Comparison of ENCODE assay signal across 38 cellular contexts in genomic region chrX:106281383-106281782, GRCh38.
"Had no signal": no experiment of that assay in that cellular context is flagged by ENCODE, and none has a peak within 500 bp of the region (broad histone marks: within the 10 kb centered on the region; RNA-seq: fewer than 3 reads in every experiment).

No MANE protein-coding gene starts in this region.

- H3K36me3 Mint-ChIP-seq: activated CD4-positive, alpha-beta memory T cell treated with anti-CD3 and anti-CD28 coated beads for 36 hours; activated naive CD4-positive, alpha-beta T cell treated with anti-CD3 and anti-CD28 coated beads, Interleukin-2, amount 50 U/mL, for 72 hours; activated naive CD8-positive, alpha-beta T cell treated with anti-CD3 and anti-CD28 coated beads for 36 hours; brain had no signal

- ATAC-seq: activated CD8-positive, alpha-beta T cell treated with anti-CD3 and anti-CD28 coated beads for 36 hours; activated naive CD4-positive, alpha-beta T cell treated with anti-CD3 and anti-CD28 coated beads, Interleukin-2, amount 50 U/mL, for 72 hours; activated T-cell treated with anti-CD3 and anti-CD28 coated beads, Interleukin-2, amount 50 U/mL, for 4 hours; activated T-cell treated with anti-CD3 and anti-CD28 coated beads, Interleukin-2, amount 50 U/mL, for 72 hours; activated T-helper 17 cell treated with anti-CD3 and anti-CD28 coated beads, Interleukin-2, amount 50 U/mL, for 72 hours had no signal

- H3K27me3 ChIP-seq: cardiac muscle cell had no signal

- FAIRE-seq: bronchial epithelial cell, TTC549 had no signal

- H3K4me3 Mint-ChIP-seq: activated B cell treated with CpG ODN at 0.5 μM for 24 hours; activated CD4-positive, alpha-beta memory T cell treated with anti-CD3 and anti-CD28 coated beads for 36 hours; activated CD4-positive, alpha-beta T cell treated with anti-CD3 and anti-CD28 coated beads, Interleukin-2, amount 10 ng/mL, durations not matched to agents 24 days and 14 days; activated CD8-positive, alpha-beta T cell treated with anti-CD3 and anti-CD28 coated beads for 36 hours; activated naive CD4-positive, alpha-beta T cell treated with anti-CD3 and anti-CD28 coated beads for 36 hours; activated naive CD8-positive, alpha-beta T cell treated with anti-CD3 and anti-CD28 coated beads for 36 hours; activated T-cell treated with anti-CD3 and anti-CD28 coated beads, Interleukin-2, amount 50 U/mL, for 4 hours; activated T-cell treated with anti-CD3 and anti-CD28 coated beads, Interleukin-2, amount 50 U/mL, for 72 hours; activated T-helper 1 cell treated with anti-CD3 and anti-CD28 coated beads, Interleukin-12 subunit alpha, Interleukin-12 subunit beta, Interleukin-2, Interleukin-4 antibody, amounts not matched to agents 30 ng/mL and 10 ng/mL and 1 ng/mL, durations not matched to agents 14 hours and 24 hours and 36 hours; activated T-helper 17 cell treated with anti-CD3 and anti-CD28 coated beads, Interleukin-2, amount 50 U/mL, for 72 hours; brain; central memory CD8-positive, alpha-beta T cell; T-helper 1 cell treated with Interleukin-12 subunit alpha and Interleukin-12 subunit beta and Interleukin-4 antibody, amounts not matched to agents 30 μg/mL and 1 μg/mL, for 36 hours; T-helper 2 cell treated with Interferon-gamma antibody and Interleukin-4, amounts not matched to agents 5 μg/mL and 100 μg/mL, for 36 hours had no signal

- H3K4me3 ChIP-seq: adrenal gland, cardiac muscle cell had no signal

- H3K4me1 ChIP-seq: adrenal gland had no signal

- H3K4me1 Mint-ChIP-seq: activated B cell treated with CpG ODN at 0.5 μM for 24 hours; activated CD4-positive, alpha-beta T cell treated with anti-CD3 and anti-CD28 coated beads, Interleukin-2, amount 10 ng/mL, durations not matched to agents 24 days and 14 days; activated naive CD8-positive, alpha-beta T cell treated with anti-CD3 and anti-CD28 coated beads for 36 hours; activated T-helper 17 cell treated with anti-CD3 and anti-CD28 coated beads, Interleukin-2, amount 50 U/mL, for 72 hours; central memory CD8-positive, alpha-beta T cell had no signal

- H3K9me3 Mint-ChIP-seq: activated B cell treated with CpG ODN at 0.5 μM for 24 hours; activated CD4-positive, alpha-beta memory T cell treated with anti-CD3 and anti-CD28 coated beads for 36 hours; activated CD4-positive, alpha-beta T cell treated with anti-CD3 and anti-CD28 coated beads, Interleukin-2, amount 10 ng/mL, durations not matched to agents 24 days and 14 days; activated CD8-positive, alpha-beta T cell treated with anti-CD3 and anti-CD28 coated beads for 36 hours; activated naive CD4-positive, alpha-beta T cell treated with anti-CD3 and anti-CD28 coated beads for 36 hours; activated naive CD4-positive, alpha-beta T cell treated with anti-CD3 and anti-CD28 coated beads, Interleukin-2, amount 50 U/mL, for 72 hours; activated naive CD8-positive, alpha-beta T cell treated with anti-CD3 and anti-CD28 coated beads for 36 hours; activated T-cell treated with anti-CD3 and anti-CD28 coated beads, Interleukin-2, amount 50 U/mL, for 4 hours; activated T-helper 1 cell treated with anti-CD3 and anti-CD28 coated beads, Interleukin-12 subunit alpha, Interleukin-12 subunit beta, Interleukin-2, Interleukin-4 antibody, amounts not matched to agents 30 ng/mL and 10 ng/mL and 1 ng/mL, durations not matched to agents 14 hours and 24 hours and 36 hours; activated T-helper 17 cell treated with anti-CD3 and anti-CD28 coated beads, Interleukin-2, amount 50 U/mL, for 72 hours; brain; central memory CD8-positive, alpha-beta T cell; T-helper 1 cell treated with Interleukin-12 subunit alpha and Interleukin-12 subunit beta and Interleukin-4 antibody, amounts not matched to agents 30 μg/mL and 1 μg/mL, for 36 hours; T-helper 2 cell treated with Interferon-gamma antibody and Interleukin-4, amounts not matched to agents 5 μg/mL and 100 μg/mL, for 36 hours had no signal

- H3K27me3 Mint-ChIP-seq: activated B cell treated with CpG ODN at 0.5 μM for 24 hours; activated CD4-positive, alpha-beta memory T cell treated with anti-CD3 and anti-CD28 coated beads for 36 hours; activated CD4-positive, alpha-beta T cell treated with anti-CD3 and anti-CD28 coated beads, Interleukin-2, amount 10 ng/mL, durations not matched to agents 24 days and 14 days; activated CD8-positive, alpha-beta T cell treated with anti-CD3 and anti-CD28 coated beads for 36 hours; activated naive CD8-positive, alpha-beta T cell treated with anti-CD3 and anti-CD28 coated beads for 36 hours; activated T-helper 17 cell treated with anti-CD3 and anti-CD28 coated beads, Interleukin-2, amount 50 U/mL, for 72 hours; central memory CD8-positive, alpha-beta T cell had no signal

- H3K27ac Mint-ChIP-seq: activated B cell treated with CpG ODN at 0.5 μM for 24 hours; activated CD4-positive, alpha-beta memory T cell treated with anti-CD3 and anti-CD28 coated beads for 36 hours; activated CD4-positive, alpha-beta T cell treated with anti-CD3 and anti-CD28 coated beads, Interleukin-2, amount 10 ng/mL, durations not matched to agents 24 days and 14 days; activated CD8-positive, alpha-beta T cell treated with anti-CD3 and anti-CD28 coated beads for 36 hours; activated naive CD4-positive, alpha-beta T cell treated with anti-CD3 and anti-CD28 coated beads for 36 hours; activated naive CD4-positive, alpha-beta T cell treated with anti-CD3 and anti-CD28 coated beads, Interleukin-2, amount 50 U/mL, for 72 hours; activated naive CD8-positive, alpha-beta T cell treated with anti-CD3 and anti-CD28 coated beads for 36 hours; activated T-cell treated with anti-CD3 and anti-CD28 coated beads, Interleukin-2, amount 50 U/mL, for 72 hours; activated T-helper 1 cell treated with anti-CD3 and anti-CD28 coated beads, Interleukin-12 subunit alpha, Interleukin-12 subunit beta, Interleukin-2, Interleukin-4 antibody, amounts not matched to agents 30 ng/mL and 10 ng/mL and 1 ng/mL, durations not matched to agents 14 hours and 24 hours and 36 hours; activated T-helper 17 cell treated with anti-CD3 and anti-CD28 coated beads, Interleukin-2, amount 50 U/mL, for 72 hours; brain; T-helper 1 cell treated with Interleukin-12 subunit alpha and Interleukin-12 subunit beta and Interleukin-4 antibody, amounts not matched to agents 30 μg/mL and 1 μg/mL, for 36 hours; T-helper 2 cell treated with Interferon-gamma antibody and Interleukin-4, amounts not matched to agents 5 μg/mL and 100 μg/mL, for 36 hours had no signal

- DNase-seq: activated B cell treated with CpG ODN at 0.5 μM for 24 hours; activated CD4-positive, alpha-beta memory T cell treated with anti-CD3 and anti-CD28 coated beads for 36 hours; activated CD4-positive, alpha-beta T cell treated with anti-CD3 and anti-CD28 coated beads for 4 hours; activated CD4-positive, alpha-beta T cell treated with anti-CD3 and anti-CD28 coated beads, Interleukin-2, amount 10 ng/mL, durations not matched to agents 24 days and 14 days; activated CD4-positive, alpha-beta T cell treated with anti-CD3 and anti-CD28 coated beads, Interleukin-2, amount 50 U/mL, for 1 hour; activated CD4-positive, alpha-beta T cell treated with anti-CD3 and anti-CD28 coated beads, Interleukin-2, amount 50 U/mL, for 4 hours; activated CD4-positive, CD25-positive, alpha-beta regulatory T cell treated with anti-CD3 and anti-CD28 coated beads, Interleukin-2, amount 50 U/mL, for 72 hours; activated CD8-positive, alpha-beta memory T cell treated with anti-CD3 and anti-CD28 coated beads, Interleukin-2, amount 50 U/mL, for 4 hours; activated CD8-positive, alpha-beta T cell treated with anti-CD3 and anti-CD28 coated beads for 36 hours; activated effector memory CD4-positive, alpha-beta T cell treated with anti-CD3 and anti-CD28 coated beads, Interleukin-2, amount 50 U/mL, for 16 hours; activated gamma-delta T cell treated with Interleukin-2 at 50 U/mL for 16 hours; activated naive CD4-positive, alpha-beta T cell; activated naive CD4-positive, alpha-beta T cell treated with anti-CD3 and anti-CD28 coated beads for 36 hours; activated naive CD4-positive, alpha-beta T cell treated with anti-CD3 and anti-CD28 coated beads, Interleukin-2, amount 50 U/mL, for 16 hours; activated naive CD8-positive, alpha-beta T cell treated with anti-CD3 and anti-CD28 coated beads for 36 hours; activated T-cell treated with anti-CD3 and anti-CD28 coated beads for 4 hours; activated T-cell treated with anti-CD3 and anti-CD28 coated beads, Interleukin-2, amount 50 U/mL, for 1 hour; activated T-cell treated with anti-CD3 and anti-CD28 coated beads, Interleukin-2, amount 50 U/mL, for 4 hours; activated T-cell treated with anti-CD3 and anti-CD28 coated beads, Interleukin-2, amount 50 U/mL, for 72 hours; adrenal gland; amniotic stem cell; aorta; caudate nucleus; cerebellar nuclear complex; T-helper 1 cell; T-helper 2 cell; T-helper 9 cell had no signal

- H3K36me3 ChIP-seq: adrenal gland, cardiac muscle cell had no signal

- H3K9me3 ChIP-seq: adrenal gland had no signal

- H3K27ac ChIP-seq: adrenal gland, cardiac muscle cell, VCaP had no signal
